8 cellular contexts compared by ENCODE assay signal in genomic region chr16:7405166-7405565, GRCh38.
DNase-seq lines count a peak whose midpoint lies in the region; ATAC-seq, FAIRE-seq and TF ChIP-seq lines count a peak whose summit lies in the region.

No MANE protein-coding gene starts in this region.

- H3K4me3 ChIP-seq in breast epithelium (no peak overlapping the region), adrenal gland (no peak overlapping the region), left lung (no peak overlapping the region)

- H3K27me3 ChIP-seq in breast epithelium (no peaks in the 10 kb centered on the region), adrenal gland (no peaks in the 10 kb centered on the region), left lung (no peaks in the 10 kb centered on the region)

- H3K36me3 ChIP-seq in breast epithelium (no peaks in the 10 kb centered on the region), adrenal gland (replicated peaks in 1 of 2) (no peaks in the 10 kb centered on the region), left lung (no peaks in the 10 kb centered on the region)

- peaks cover 33% of the 10 kb centered on the region for H3K9me3 Mint-ChIP-seq in MCF 10A (ENCODE audit: unreplicated experiment)
- H3K9me3 Mint-ChIP-seq in chondrocyte (ENCODE audit: low read depth) = peaks cover 10% of the 10 kb centered on the region

- H3K9me3 ChIP-seq in breast epithelium = no peaks in the 10 kb centered on the region
- no peaks in the 10 kb centered on the region for H3K9me3 ChIP-seq in adrenal gland (replicated peaks in 1 of 3)
- no peaks in the 10 kb centered on the region for H3K9me3 ChIP-seq in left lung

- TF ChIP-seq CTCF in breast epithelium (IDR thresholded peaks at IDR 0.05) = peak in 2 of 3 donors; percentile 21
- TF ChIP-seq CTCF in MCF 10A (IDR thresholded peaks at IDR 0.05; ENCODE audit: unreplicated experiment) = no peak
- TF ChIP-seq CTCF in adrenal gland (IDR thresholded peaks at IDR 0.05) = peak in 2 of 6 experiments; percentile 16 to 35
- TF ChIP-seq CTCF in left lung (IDR thresholded peaks at IDR 0.05) = no peak
- no peak for TF ChIP-seq CTCF in chondrocyte (IDR thresholded peaks at IDR 0.05)

- H3K36me3 Mint-ChIP-seq in MCF 10A (ENCODE audit: insufficient read depth, unreplicated experiment) (no peaks in the 10 kb centered on the region), chondrocyte (ENCODE audit: low read depth) (no peaks in the 10 kb centered on the region)

- ATAC-seq in left lung (peak; percentile 96), GM21576 (IDR thresholded peaks at IDR 0.05; ENCODE audit: unreplicated experiment) (no peak)

- POLR2A ChIA-PET in MCF 10A (lab: Yijun Ruan, JAX) = no interaction called here

- H3K4me3 Mint-ChIP-seq in MCF 10A (ENCODE audit: unreplicated experiment) (no peak overlapping the region), chondrocyte (ENCODE audit: unreplicated experiment) (no peak overlapping the region)

- H3K27me3 Mint-ChIP-seq in MCF 10A (ENCODE audit: insufficient read depth, unreplicated experiment) (no peaks in the 10 kb centered on the region), chondrocyte (ENCODE audit: low read depth) (no peaks in the 10 kb centered on the region)

- intact Hi-C loops in breast epithelium (cut with DNase I; ENCODE audit: low total_unique reads) = no loop called here
- intact Hi-C loops in MCF 10A (cut with micrococcal nuclease) = no loop called here
- intact Hi-C loops in adrenal gland (cut with DNase I) = no loop called here
- intact Hi-C loops in left lung (cut with DNase I) = no loop called here

- TF ChIP-seq POLR2A in breast epithelium (IDR thresholded peaks at IDR 0.05) = no peak
- no peak for TF ChIP-seq POLR2A in adrenal gland (IDR thresholded peaks at IDR 0.05)

- H3K4me1 ChIP-seq in breast epithelium (no peaks in the 10 kb centered on the region), adrenal gland (replicated peaks in 1 of 2) (no peaks in the 10 kb centered on the region), left lung (no peaks in the 10 kb centered on the region)

- CTCF ChIA-PET in MCF 10A (lab: Yijun Ruan, JAX) = no interaction called here

- no peak for FAIRE-seq in urothelium cell line (lab: Jason Lieb, UNC)

- BruUV-seq in MCF 10A (replicated peaks; lab: Mats Ljungman, UMichigan) = no TSS peak

- no peak for DNase-seq in breast epithelium (ENCODE audit: low spot score in 2 of 2)
- no peak for DNase-seq in MCF 10A (ENCODE audit: unreplicated experiment)
- peak in 5 of 7 donors; percentile 1 to 79 (median 23) for DNase-seq in adrenal gland
- DNase-seq in left lung = peak; percentile 40 to 81
- peak; percentile 55 for DNase-seq in urothelium cell line (ENCODE audit: low spot score)
- no peak for DNase-seq in dedifferentiated amniotic fluid mesenchymal stem cell (ENCODE audit: extremely low spot score)
- no peak for DNase-seq in chondrocyte (ENCODE audit: low spot score)

- no peak overlapping the region for H3K27ac Mint-ChIP-seq in MCF 10A (ENCODE audit: low read depth, unreplicated experiment)
- H3K27ac Mint-ChIP-seq in chondrocyte (ENCODE audit: unreplicated experiment) = no peak overlapping the region

- 38 to 40% (median 39%) methylated on average over 16 of the region's 16 CpGs for WGBS in adrenal gland, 4 donors

- no peak overlapping the region for H3K27ac ChIP-seq in breast epithelium
- H3K27ac ChIP-seq in adrenal gland = no peak overlapping the region
- no peak overlapping the region for H3K27ac ChIP-seq in left lung

- no peaks in the 10 kb centered on the region for H3K4me1 Mint-ChIP-seq in MCF 10A (ENCODE audit: insufficient read depth, unreplicated experiment)
- no peaks in the 10 kb centered on the region for H3K4me1 Mint-ChIP-seq in chondrocyte (ENCODE audit: low read depth)

Comparison
In these comparisons a context has a peak if more than half of its experiments do, and no peak if none do; other contexts are left out.
1. CTCF ChIP-seq: peak in breast epithelium (2 of 3); none in MCF 10A (single experiment), left lung (0 of 2) and chondrocyte (single experiment).
2. DNase-seq: peak in adrenal gland (5 of 7), left lung (2 of 2) and urothelium cell line (single experiment); none in breast epithelium (0 of 2), MCF 10A (single experiment), dedifferentiated amniotic fluid mesenchymal stem cell (single experiment) and chondrocyte (single experiment).